ENCODE assay signal across 26 cellular contexts in genomic region chr12:1562813-1563412, GRCh38. TPM values are rescaled to one million over a fixed set of nuclear protein-coding genes. Genes with fewer than 3 reads are reported as not detected.
DNase-seq lines count a peak whose midpoint lies in the region; ATAC-seq and TF ChIP-seq lines count a peak whose summit lies in the region.
"Had no signal": no experiment of that assay in that cellular context is flagged by ENCODE, and none has a peak within 500 bp of the region (broad histone marks: within the 10 kb centered on the region; RNA-seq: fewer than 3 reads in every experiment).

No MANE protein-coding gene starts in this region.

- ATAC-seq in thoracic aorta (ENCODE audit: insufficient number of reproducible peaks, low FRiP score, low read depth) (peak; percentile 19), upper lobe of left lung (ENCODE audit: low FRiP score in 2 of 2) (no peak)
- ATAC-seq: esophagus mucosa, gastroesophageal sphincter, K562, mucosa of descending colon, T-helper 17 cell had no signal

- TF ChIP-seq CTCF in cardiac fibroblast (IDR thresholded peaks at IDR 0.05; ENCODE audit: low read depth, low read length): no peak
- no peak for TF ChIP-seq CTCF in left ventricle myocardium inferior (IDR thresholded peaks at IDR 0.05; ENCODE audit: borderline replicate concordance)
- no peak for TF ChIP-seq CTCF in thoracic aorta (IDR thresholded peaks at IDR 0.05)
- no peak for TF ChIP-seq CTCF in upper lobe of left lung (IDR thresholded peaks at IDR 0.05)

- intact Hi-C loops in left ventricle myocardium inferior (cut with micrococcal nuclease): no loop called here

- no peak for TF ChIP-seq POLR2A in upper lobe of left lung (IDR thresholded peaks at IDR 0.05)

- H3K36me3 ChIP-seq in left ventricle myocardium inferior (peaks cover 6% of the 10 kb centered on the region), thoracic aorta (no peaks in the 10 kb centered on the region), upper lobe of left lung (no peaks in the 10 kb centered on the region)
- H3K36me3 ChIP-seq: WERI-Rb-1 had no signal

- H3K4me3 ChIP-seq in cardiac fibroblast (replicated peaks in 1 of 2; ENCODE audit: low read depth in 2 of 2, low read length in 2 of 2) (peak overlapping the region in 1 of 2 donors; percentile 4), left ventricle myocardium inferior (peak overlapping the region; percentile 25), thoracic aorta (peak overlapping the region; percentile 72), upper lobe of left lung (no peak overlapping the region)
- H3K4me3 ChIP-seq: gastroesophageal sphincter, GM23248, K562, lung, mucosa of descending colon had no signal

- 83 to 86% methylated on average over 18 of the region's 18 CpGs for WGBS in upper lobe of left lung, 2 donors

- no peaks in the 10 kb centered on the region for H3K9me3 ChIP-seq in left ventricle myocardium inferior (replicated peaks)
- H3K9me3 ChIP-seq in thoracic aorta: no peaks in the 10 kb centered on the region
- H3K9me3 ChIP-seq in upper lobe of left lung: no peaks in the 10 kb centered on the region
- H3K9me3 ChIP-seq: gastroesophageal sphincter, mucosa of descending colon, SK-N-SH had no signal

- H3K27ac ChIP-seq in left ventricle myocardium inferior (replicated peaks) (no peak overlapping the region), thoracic aorta (peak overlapping the region in 1 of 2 donors; percentile 24), upper lobe of left lung (no peak overlapping the region)
- H3K27ac ChIP-seq: gastroesophageal sphincter, GM23248, WERI-Rb-1 had no signal

- no peak for TF ChIP-seq EP300 in upper lobe of left lung (IDR thresholded peaks at IDR 0.05)

- peak; percentile 12 for DNase-seq in NOMO-1 treated with DMSO at 0.1 percent for 48 hours (lab: John Stamatoyannopoulos, UW; ENCODE audit: unreplicated experiment)
- no peak for DNase-seq in NOMO-1 treated with dmso at 0.1 percent for 144 hours (lab: John Stamatoyannopoulos, UW; ENCODE audit: unreplicated experiment)
- peak; percentile 28 to 62 for DNase-seq in cardiac fibroblast (ENCODE audit: low read depth in 2 of 2)
- no peak for DNase-seq in left ventricle myocardium inferior
- DNase-seq in thoracic aorta (ENCODE audit: low spot score): no peak
- no peak for DNase-seq in upper lobe of left lung
- no peak for DNase-seq in GF-D8 (lab: John Stamatoyannopoulos, UW)
- DNase-seq in OCI-M2 (lab: John Stamatoyannopoulos, UW; ENCODE audit: unreplicated experiment): no peak
- DNase-seq: 8988T; activated CD4-positive, alpha-beta T cell treated with anti-CD3 and anti-CD28 coated beads, Interleukin-2, amount 10 ng/mL, durations not matched to agents 7 days and 5 days; activated naive CD4-positive, alpha-beta T cell treated with anti-CD3 and anti-CD28 coated beads, Interleukin-2, amount 50 U/mL, for 16 hours; amygdala; CD4-positive, alpha-beta T cell; cerebellar nuclear complex; DMS 273 treated with DMSO at 0.1 percent for 48 hours; GM23248; mucosa of descending colon; MV-4-11; NCI-H526; SK-N-SH; T-helper 17 cell; WERI-Rb-1 had no signal

- H3K27me3 ChIP-seq in left ventricle myocardium inferior (ENCODE audit: low read depth): no peaks in the 10 kb centered on the region
- H3K27me3 ChIP-seq in thoracic aorta (replicated peaks; ENCODE audit: insufficient read depth): no peaks in the 10 kb centered on the region
- no peaks in the 10 kb centered on the region for H3K27me3 ChIP-seq in upper lobe of left lung
- H3K27me3 ChIP-seq: gastroesophageal sphincter had no signal

- H3K4me1 ChIP-seq in left ventricle myocardium inferior (peaks cover 9% of the 10 kb centered on the region), thoracic aorta (ENCODE audit: control insufficient read depth in 1 of 2, low read depth in 2 of 2) (peaks cover 3 to 16% of the 10 kb centered on the region in 2 donors), upper lobe of left lung (peaks cover 0 to 5% (median 0%) of the 10 kb centered on the region in 4 donors)
- H3K4me1 ChIP-seq: gastroesophageal sphincter had no signal

RNA-seq across cellular contexts. Expression of gene FBXL14, which starts 31.5 kb away (rescaled TPM):
- total RNA-seq in left ventricle myocardium inferior (6.8 TPM), thoracic aorta (10 to 100 TPM; 15.0 to 17.0 TPM), upper lobe of left lung (10 to 100 TPM in 4 of 6 donors, 1 to 10 TPM in 2; 8.5 to 22.0 (median 14.4) TPM)

Comparison
In these comparisons a context has a peak if more than half of its experiments do, and no peak if none do; other contexts are left out.
1. DNase-seq: peak in NOMO-1 treated with DMSO at 0.1 percent for 48 hours (single experiment) and cardiac fibroblast (2 of 2); none in NOMO-1 treated with dmso at 0.1 percent for 144 hours (single experiment), left ventricle myocardium inferior (single experiment), thoracic aorta (single experiment), upper lobe of left lung (0 of 2), GF-D8 (single experiment) and OCI-M2 (single experiment).
2. H3K4me3 ChIP-seq: peak in left ventricle myocardium inferior (single experiment) and thoracic aorta (single experiment); none in upper lobe of left lung (0 of 4).